Comparison of ENCODE assay signal across 8 cellular contexts in the genomic region with DNA sequence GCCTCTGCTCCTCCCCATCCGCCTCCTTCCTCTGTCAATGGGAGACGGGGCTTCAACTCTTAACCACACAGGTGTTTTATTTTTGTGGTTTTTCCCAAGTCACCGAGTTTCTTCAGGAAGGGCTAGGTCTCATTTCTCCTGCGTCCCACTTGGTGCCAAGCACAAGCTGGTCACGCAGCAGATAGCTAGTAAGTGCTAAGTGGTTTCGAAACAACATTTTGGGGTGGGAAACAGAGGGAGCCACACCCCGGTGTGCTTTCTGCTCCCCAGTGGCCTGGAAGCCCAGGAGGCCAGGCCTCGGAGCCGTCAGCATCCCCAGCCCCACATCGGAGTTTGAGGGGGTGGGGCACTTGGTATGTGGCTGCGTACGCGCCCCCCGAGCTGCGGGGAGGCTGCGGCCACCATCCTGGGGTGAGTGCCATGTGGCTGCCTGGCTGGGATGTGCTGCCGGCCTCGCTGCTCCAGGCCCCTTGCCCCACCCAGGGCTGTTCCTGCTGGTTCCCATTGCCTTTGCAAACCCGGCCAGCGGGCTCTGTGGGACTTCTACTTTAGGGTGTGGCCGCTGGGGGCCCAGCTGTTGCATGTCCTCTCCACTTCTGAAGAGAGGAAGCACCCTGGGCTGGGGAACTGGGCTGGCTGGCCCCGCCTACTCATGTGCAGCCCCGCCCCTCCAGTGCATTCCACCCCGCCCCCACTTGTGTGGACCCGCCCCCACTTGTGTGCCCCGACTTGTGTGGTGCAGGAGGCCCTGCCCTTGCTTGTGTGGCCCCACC. TPM values are rescaled to one million over a fixed set of nuclear protein-coding genes. Genes with fewer than 3 reads are reported as not detected.
DNase-seq lines count a peak whose midpoint lies in the region; ATAC-seq and TF ChIP-seq lines count a peak whose summit lies in the region.

No MANE protein-coding gene starts in this region.

- no peak overlapping the region for H3K9ac ChIP-seq in smooth muscle cell (ENCODE audit: low read depth)

- H3K27me3 ChIP-seq in BE2C: no peaks in the 10 kb centered on the region
- no peaks in the 10 kb centered on the region for H3K27me3 ChIP-seq in right lobe of liver
- no peaks in the 10 kb centered on the region for H3K27me3 ChIP-seq in smooth muscle cell (ENCODE audit: low read depth)

- H3K4me3 ChIP-seq in BE2C (ENCODE audit: low read depth, low read length): no peak overlapping the region
- no peak overlapping the region for H3K4me3 ChIP-seq in right lobe of liver
- no peak overlapping the region for H3K4me3 ChIP-seq in smooth muscle cell

- peaks cover 36% of the 10 kb centered on the region for H3K4me1 ChIP-seq in BE2C
- H3K4me1 ChIP-seq in right lobe of liver: peaks cover 0 to 15% (median 6%) of the 10 kb centered on the region in 4 donors
- H3K4me1 ChIP-seq in smooth muscle cell (ENCODE audit: low read depth): peaks cover 20% of the 10 kb centered on the region

- peaks cover 55% of the 10 kb centered on the region for H4K20me1 ChIP-seq in smooth muscle cell (ENCODE audit: low read depth)

- H3K27ac ChIP-seq in right lobe of liver (no peak overlapping the region), smooth muscle cell (ENCODE audit: low read depth) (no peak overlapping the region)

- no peaks in the 10 kb centered on the region for H3K9me3 ChIP-seq in BE2C
- H3K9me3 ChIP-seq in right lobe of liver: no peaks in the 10 kb centered on the region
- no peaks in the 10 kb centered on the region for H3K9me3 ChIP-seq in smooth muscle cell (replicated peaks; ENCODE audit: low read depth)

- DNase-seq in BE2C (peak; percentile 44), LHCN-M2 (ENCODE audit: low read depth) (peak; percentile 51), right lobe of liver (peak in 1 of 3 donors; percentile 56), smooth muscle cell (lab: John Stamatoyannopoulos, UW; ENCODE audit: unreplicated experiment) (no peak), LoVo (ENCODE audit: low spot score) (no peak)
- DNase-seq in activated effector memory CD4-positive, alpha-beta T cell treated with anti-CD3 and anti-CD28 coated beads, Interleukin-2, amount 50 U/mL, for 16 hours: peak; percentile 67

- no peak for TF ChIP-seq POLR2A in right lobe of liver (IDR thresholded peaks at IDR 0.05)

- peaks cover 2% of the 10 kb centered on the region for H3F3A ChIP-seq in smooth muscle cell (ENCODE audit: low read depth)

- H2AFZ ChIP-seq in smooth muscle cell (ENCODE audit: low read depth): no peak overlapping the region

- intact Hi-C loops in right lobe of liver (cut with DNase I): loop anchor here in 1 of 2 donors (10.0 kb wide), 1 partner anchor 66 kb away; no protein-coding TSS in a partner anchor

- TF ChIP-seq CTCF in BE2C (IDR thresholded peaks at IDR 0.05; ENCODE audit: low read depth, low read length): no peak
- no peak for TF ChIP-seq CTCF in right lobe of liver (IDR thresholded peaks at IDR 0.05)
- TF ChIP-seq CTCF in smooth muscle cell (IDR thresholded peaks at IDR 0.05; ENCODE audit: borderline replicate concordance, insufficient read depth, poor library complexity, severe bottlenecking): no peak

- no peaks in the 10 kb centered on the region for H3K79me2 ChIP-seq in smooth muscle cell (ENCODE audit: low read depth)

- 88% methylated on average over 8 of the region's 26 CpGs for WGBS in right lobe of liver (ENCODE audit: insufficient coverage, low coverage, low lambda C conversion rate, missing lambda C conversion rate)
- WGBS in smooth muscle cell (ENCODE audit: low lambda C conversion rate): 78% methylated on average over 21 of the region's 26 CpGs

- H3K4me2 ChIP-seq in smooth muscle cell: no peak overlapping the region

- H3K36me3 ChIP-seq in BE2C (peaks cover 16% of the 10 kb centered on the region), right lobe of liver (peaks cover 0 to 32% (median 15%) of the 10 kb centered on the region in 4 donors), smooth muscle cell (ENCODE audit: low read depth) (no peaks in the 10 kb centered on the region)

- ATAC-seq in right lobe of liver (peak; percentile 14 to 26 (median 20)), HG03565 (IDR thresholded peaks at IDR 0.05; ENCODE audit: unreplicated experiment) (no peak), HG02938 (IDR thresholded peaks at IDR 0.05; ENCODE audit: unreplicated experiment) (no peak)

RNA-seq across cellular contexts. Expression of a gene that starts 55.6 kb away (rescaled TPM):
- polyA plus RNA-seq in BE2C (2012; ENCODE audit: insufficient read depth, insufficient read length, low read depth): 54.3 TPM
- total RNA-seq in LHCN-M2 (2014; rRNA removed) (15.2 and 22.0 TPM in 2 replicates), right lobe of liver (100 to 1,000 TPM in 1 of 6 experiments, 10 to 100 TPM in 5; 46.6 to 139 (median 63.3) TPM), smooth muscle cell (27.8 and 41.9 TPM in 2 replicates)
- 38.8 TPM for polyA plus RNA-seq in LHCN-M2 (2012)
- 26.6 and 47.2 TPM in 2 replicates for polyA plus RNA-seq in smooth muscle cell

Comparison
In these comparisons a context has a peak if more than half of its experiments do, and no peak if none do; other contexts are left out.
1. DNase-seq: peak in BE2C (single experiment), LHCN-M2 (single experiment) and activated effector memory CD4-positive, alpha-beta T cell treated with anti-CD3 and anti-CD28 coated beads, Interleukin-2, amount 50 U/mL, for 16 hours (single experiment); none in smooth muscle cell (single experiment) and LoVo (single experiment).
2. ATAC-seq: peak in right lobe of liver (4 of 4); none in HG03565 (single experiment) and HG02938 (single experiment).